Comparison of ENCODE assay signal across 28 cellular contexts in the genomic region with DNA sequence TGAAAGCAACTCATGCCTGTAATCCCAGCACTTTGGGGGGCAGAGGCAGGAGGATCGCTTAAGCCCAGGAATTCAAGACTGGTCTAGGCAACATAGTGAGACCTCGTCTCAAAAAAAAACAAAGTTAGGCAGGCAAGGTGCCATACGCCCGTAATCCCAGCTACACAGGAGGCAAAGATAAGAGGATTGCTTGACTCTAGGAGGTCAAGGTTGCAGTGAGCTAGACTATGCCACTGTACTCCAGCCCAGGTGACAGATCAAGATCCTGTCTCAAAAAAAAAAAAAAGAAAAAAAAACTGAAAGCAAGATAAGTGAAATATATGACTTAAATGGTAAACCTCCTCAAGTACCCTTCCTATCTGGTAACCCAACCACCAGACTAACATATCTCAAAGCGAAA. TPM values are rescaled to one million over a fixed set of nuclear protein-coding genes. Genes with fewer than 3 reads are reported as not detected.
A peak's percentile ranks its signal among the peaks of the same experiment; 100 is the strongest.
DNase-seq lines count a peak whose midpoint lies in the region; ATAC-seq, FAIRE-seq and TF ChIP-seq lines count a peak whose summit lies in the region.
"Had no signal": no experiment of that assay in that cellular context is flagged by ENCODE, and none has a peak within 500 bp of the region (broad histone marks: within the 10 kb centered on the region; RNA-seq: fewer than 3 reads in every experiment).

No MANE protein-coding gene starts in this region.

- H3K36me3 ChIP-seq in Panc1 (ENCODE audit: control insufficient read depth, insufficient read depth, low read length) (no peaks in the 10 kb centered on the region), pancreas (no peaks in the 10 kb centered on the region), suprapubic skin (no peaks in the 10 kb centered on the region)
- H3K36me3 ChIP-seq: transverse colon had no signal

- no peaks in the 10 kb centered on the region for H3K4me1 ChIP-seq in Panc1 (ENCODE audit: control insufficient read depth, insufficient read depth, low read length)
- H3K4me1 ChIP-seq in pancreas = peaks cover 3 to 15% (median 4%) of the 10 kb centered on the region in 3 donors
- H3K4me1 ChIP-seq in suprapubic skin = peaks cover 3% of the 10 kb centered on the region
- H3K4me1 ChIP-seq: foreskin keratinocyte had no signal

- CTCF ChIA-PET in Panc1 (lab: Charles Lee) = no interaction called here

- FAIRE-seq in pancreas (lab: Jason Lieb, UNC) = no peak
- FAIRE-seq: GM12891 had no signal

- no peaks in the 10 kb centered on the region for H3K9me3 Mint-ChIP-seq in activated T-cell treated with anti-CD3 and anti-CD28 coated beads, Interleukin-2, amount 50 U/mL, for 72 hours
- no peaks in the 10 kb centered on the region for H3K9me3 Mint-ChIP-seq in central memory CD8-positive, alpha-beta T cell
- H3K9me3 Mint-ChIP-seq: activated naive CD8-positive, alpha-beta T cell treated with anti-CD3 and anti-CD28 coated beads, Interleukin-2, amount 10 ng/mL, durations not matched to agents 7 days and 5 days; HFFc6; stimulated activated naive CD8-positive, alpha-beta T cell treated with anti-CD3 and anti-CD28 coated beads, Interleukin-15, Interleukin-2, amounts not matched to agents 100 ng/mL and 50 ng/mL, for 24 hours had no signal

- H3K4me3 Mint-ChIP-seq in activated T-cell treated with anti-CD3 and anti-CD28 coated beads, Interleukin-2, amount 50 U/mL, for 72 hours = no peak overlapping the region
- no peak overlapping the region for H3K4me3 Mint-ChIP-seq in central memory CD8-positive, alpha-beta T cell
- H3K4me3 Mint-ChIP-seq: activated CD8-positive, alpha-beta T cell treated with anti-CD3 and anti-CD28 coated beads, Interleukin-2, amount 10 ng/mL, durations not matched to agents 7 days and 5 days; activated naive CD8-positive, alpha-beta T cell treated with anti-CD3 and anti-CD28 coated beads, Interleukin-2, amount 10 ng/mL, durations not matched to agents 7 days and 5 days; HFFc6; stimulated activated naive CD8-positive, alpha-beta T cell treated with anti-CD3 and anti-CD28 coated beads, Interleukin-15, Interleukin-2, amounts not matched to agents 100 ng/mL and 50 ng/mL, for 24 hours had no signal

- TF ChIP-seq CTCF in Panc1 (IDR thresholded peaks at IDR 0.05) = no peak
- TF ChIP-seq CTCF in pancreas (IDR thresholded peaks at IDR 0.05) = no peak
- no peak for TF ChIP-seq CTCF in suprapubic skin (IDR thresholded peaks at IDR 0.05)

- H3K9me3 ChIP-seq in Panc1 (ENCODE audit: control insufficient read depth, insufficient read depth, low read depth, low read length) = no peaks in the 10 kb centered on the region
- no peaks in the 10 kb centered on the region for H3K9me3 ChIP-seq in pancreas
- no peaks in the 10 kb centered on the region for H3K9me3 ChIP-seq in suprapubic skin
- H3K9me3 ChIP-seq: spleen, transverse colon had no signal

- intact Hi-C loops in Panc1 (cut with micrococcal nuclease; ENCODE audit: unreplicated experiment) (no loop called here), pancreas (cut with DNase I) (no loop called here)

- 38 to 42% methylated on average over 5 of the region's 5 CpGs for WGBS in pancreas, 2 donors
- whole genome bisulfite sequencing in suprapubic skin = 86% methylated on average over 5 of the region's 5 CpGs

- in situ Hi-C loops in Panc1 (cut with HindIII; ENCODE audit: low pct_unique_long_range_greater_than_20kb, low sequenced_read_pairs) = no loop called here

- H3K27ac ChIP-seq in Panc1 (ENCODE audit: low read length) (no peak overlapping the region), pancreas (no peak overlapping the region), suprapubic skin (no peak overlapping the region)
- H3K27ac ChIP-seq: foreskin keratinocyte, spleen, transverse colon had no signal

- peak overlapping the region; percentile 47 for H3K27ac Mint-ChIP-seq in activated T-cell treated with anti-CD3 and anti-CD28 coated beads, Interleukin-2, amount 50 U/mL, for 72 hours
- H3K27ac Mint-ChIP-seq in central memory CD8-positive, alpha-beta T cell (ENCODE audit: low read depth) = peak overlapping the region; percentile 90
- H3K27ac Mint-ChIP-seq: activated CD8-positive, alpha-beta T cell treated with anti-CD3 and anti-CD28 coated beads, Interleukin-2, amount 10 ng/mL, durations not matched to agents 7 days and 5 days; activated naive CD8-positive, alpha-beta T cell treated with anti-CD3 and anti-CD28 coated beads, Interleukin-2, amount 10 ng/mL, durations not matched to agents 7 days and 5 days; HFFc6; stimulated activated naive CD8-positive, alpha-beta T cell treated with anti-CD3 and anti-CD28 coated beads, Interleukin-15, Interleukin-2, amounts not matched to agents 100 ng/mL and 50 ng/mL, for 24 hours had no signal

- TF ChIP-seq EP300 in suprapubic skin (IDR thresholded peaks at IDR 0.05) = no peak

- peaks cover 20% of the 10 kb centered on the region for H3K4me1 Mint-ChIP-seq in activated T-cell treated with anti-CD3 and anti-CD28 coated beads, Interleukin-2, amount 50 U/mL, for 72 hours (ENCODE audit: low read depth)
- H3K4me1 Mint-ChIP-seq in central memory CD8-positive, alpha-beta T cell = peaks cover 45% of the 10 kb centered on the region

- H3K27me3 ChIP-seq in Panc1 (ENCODE audit: control insufficient read depth, insufficient read depth, low read length) (no peaks in the 10 kb centered on the region), pancreas (no peaks in the 10 kb centered on the region), suprapubic skin (no peaks in the 10 kb centered on the region)
- H3K27me3 ChIP-seq: foreskin keratinocyte, spleen, transverse colon had no signal

- H3K27me3 Mint-ChIP-seq in activated T-cell treated with anti-CD3 and anti-CD28 coated beads, Interleukin-2, amount 50 U/mL, for 72 hours (ENCODE audit: low read depth) = no peaks in the 10 kb centered on the region
- no peaks in the 10 kb centered on the region for H3K27me3 Mint-ChIP-seq in central memory CD8-positive, alpha-beta T cell
- H3K27me3 Mint-ChIP-seq: activated naive CD8-positive, alpha-beta T cell treated with anti-CD3 and anti-CD28 coated beads, Interleukin-2, amount 10 ng/mL, durations not matched to agents 7 days and 5 days; stimulated activated naive CD8-positive, alpha-beta T cell treated with anti-CD3 and anti-CD28 coated beads, Interleukin-15, Interleukin-2, amounts not matched to agents 100 ng/mL and 50 ng/mL, for 24 hours had no signal

- no peak for TF ChIP-seq POLR2A in suprapubic skin (IDR thresholded peaks at IDR 0.05)

- H3K4me3 ChIP-seq in Panc1 (ENCODE audit: low read depth in 2 of 2, low read length in 2 of 2) = no peak overlapping the region
- H3K4me3 ChIP-seq in pancreas = no peak overlapping the region
- no peak overlapping the region for H3K4me3 ChIP-seq in suprapubic skin
- H3K4me3 ChIP-seq: spleen, transverse colon had no signal

- no peak for ATAC-seq in activated T-cell treated with anti-CD3 and anti-CD28 coated beads, Interleukin-2, amount 50 U/mL, for 72 hours (replicated peaks in 1 of 2)
- ATAC-seq in Panc1 (no peak), pancreas (peak; percentile 57 to 82 (median 76)), GM19324 (IDR thresholded peaks at IDR 0.05; ENCODE audit: low FRiP score, unreplicated experiment) (no peak)
- no peak for ATAC-seq in central memory CD8-positive, alpha-beta T cell (replicated peaks; ENCODE audit: extremely low read depth, poor library complexity, severe bottlenecking)
- ATAC-seq: activated CD4-positive, CD25-positive, alpha-beta regulatory T cell treated with anti-CD3 and anti-CD28 coated beads, Interleukin-2, amount 50 U/mL, for 24 hours; activated CD8-positive, alpha-beta T cell treated with anti-CD3 and anti-CD28 coated beads, Interleukin-2, amount 10 ng/mL, durations not matched to agents 7 days and 5 days; foreskin keratinocyte; SK-N-SH treated with all-trans-retinoic acid at 6 μM for 48 hours had no signal

- no peak for DNase-seq in activated T-cell treated with anti-CD3 and anti-CD28 coated beads, Interleukin-2, amount 50 U/mL, for 72 hours
- DNase-seq in activated T-cell treated with anti-CD3 and anti-CD28 coated beads for 4 hours = no peak
- DNase-seq in Panc1 (ENCODE audit: low read depth, low spot score) = no peak
- no peak for DNase-seq in central memory CD8-positive, alpha-beta T cell (ENCODE audit: low spot score in 2 of 2)
- DNase-seq in pancreas = no peak
- DNase-seq in suprapubic skin (ENCODE audit: low spot score in 2 of 2) = no peak
- no peak for DNase-seq in SW480 (ENCODE audit: low spot score)
- DNase-seq: activated CD8-positive, alpha-beta T cell treated with anti-CD3 and anti-CD28 coated beads, Interleukin-2, amount 10 ng/mL, durations not matched to agents 7 days and 5 days; activated naive CD8-positive, alpha-beta T cell treated with anti-CD3 and anti-CD28 coated beads, Interleukin-2, amount 10 ng/mL, durations not matched to agents 7 days and 5 days; activated T-cell treated with anti-CD3 and anti-CD28 coated beads, Interleukin-2, amount 50 U/mL, for 48 hours; AML-193; DMS79 treated with DMSO at 0.1 percent for 48 hours; effector CD4-positive, alpha-beta T cell; foreskin keratinocyte; HFFc6; NCI-H1105; NCI-H2029 treated with DMSO at 0.1 percent for 48 hours; NCI-H446 treated with DMSO at 0.1 percent for 48 hours; nucleus accumbens; RPMI8226; spleen; stimulated activated CD4-positive, alpha-beta T cell treated with anti-CD3 and anti-CD28 coated beads, Interleukin-4, amount 100 ng/mL, for 1 hour; transverse colon had no signal

- TSS peak; percentile 39 for BruUV-seq in Panc1 (replicated peaks; lab: Mats Ljungman, UMichigan)

- no peaks in the 10 kb centered on the region for H3K36me3 Mint-ChIP-seq in activated T-cell treated with anti-CD3 and anti-CD28 coated beads, Interleukin-2, amount 50 U/mL, for 72 hours (ENCODE audit: insufficient read depth in 2 of 2)
- H3K36me3 Mint-ChIP-seq in central memory CD8-positive, alpha-beta T cell (ENCODE audit: insufficient read depth) = peaks cover 20% of the 10 kb centered on the region

- POLR2A ChIA-PET in Panc1 (lab: Charles Lee) = no interaction called here

RNA-seq across cellular contexts. Expression of a gene that starts 59.8 kb away (rescaled TPM):
- 100 to 1,000 TPM in 1 of 2 donors, 10 to 100 TPM in 1; 100.0 to 104 TPM for total RNA-seq in activated T-cell treated with anti-CD3 and anti-CD28 coated beads, Interleukin-2, amount 50 U/mL, for 72 hours
- total RNA-seq in Panc1 (2021; ENCODE audit: unreplicated experiment) = 91.4 TPM
- 37.1 TPM for polyA plus RNA-seq in Panc1 (2012; ENCODE audit: insufficient read length)
- 10 to 100 TPM; 30.0 to 58.9 (median 45.1) TPM for total RNA-seq in pancreas
- 10 to 100 TPM; 33.6 to 50.1 TPM for polyA plus RNA-seq in pancreas
- 100 to 1,000 TPM in 2 of 4 donors, 10 to 100 TPM in 2; 94.5 to 242 (median 111) TPM for total RNA-seq in suprapubic skin

Comparison
In these comparisons a context has a peak if more than half of its experiments do, and no peak if none do; other contexts are left out.
1. ATAC-seq: peak in pancreas (4 of 4); none in activated T-cell treated with anti-CD3 and anti-CD28 coated beads, Interleukin-2, amount 50 U/mL, for 72 hours (0 of 2), Panc1 (single experiment), central memory CD8-positive, alpha-beta T cell (single experiment) and GM19324 (single experiment).